Comparison of ENCODE assay signal across 8 cellular contexts in genomic region chr5:77645158-77645994, GRCh38. TPM values are rescaled to one million over a fixed set of nuclear protein-coding genes. Genes with fewer than 3 reads are reported as not detected.
A peak's percentile ranks its signal among the peaks of the same experiment; 100 is the strongest.
DNase-seq lines count a peak whose midpoint lies in the region; ATAC-seq and TF ChIP-seq lines count a peak whose summit lies in the region.

No MANE protein-coding gene starts in this region.

- H3K4me1 ChIP-seq in IMR-90 (ENCODE audit: control insufficient read depth, insufficient read depth, low read length): peaks cover 2% of the 10 kb centered on the region; the same call in 1 of the 2 replicates

- H3K27me3 Mint-ChIP-seq in activated CD8-positive, alpha-beta T cell treated with anti-CD3 and anti-CD28 coated beads, Interleukin-2, amount 10 ng/mL, durations not matched to agents 7 days and 5 days (ENCODE audit: low read depth): peaks cover 74% of the 10 kb centered on the region

- H3K36me3 ChIP-seq in IMR-90 (ENCODE audit: control insufficient read depth, insufficient read depth, low read length): no peaks in the 10 kb centered on the region

- peaks cover 6% of the 10 kb centered on the region; the same call in 1 of the 2 replicates for H4K20me1 ChIP-seq in IMR-90 (ENCODE audit: insufficient read depth, low read length)

- H3K27ac ChIP-seq in IMR-90 (ENCODE audit: insufficient read depth, low read length): no peak overlapping the region

- ATAC-seq in IMR-90 (ENCODE audit: low read depth) (peak; percentile 70), Right ventricle myocardium superior (ENCODE audit: poor library complexity) (peak; percentile 80), GM21825 (IDR thresholded peaks at IDR 0.05; ENCODE audit: unreplicated experiment) (no peak)
- peak; percentile 85 for ATAC-seq in activated CD8-positive, alpha-beta T cell treated with anti-CD3 and anti-CD28 coated beads, Interleukin-2, amount 10 ng/mL, durations not matched to agents 7 days and 5 days

- H3K9me1 ChIP-seq in IMR-90 (ENCODE audit: insufficient read depth, low read length): no peaks in the 10 kb centered on the region

- TF ChIP-seq CTCF in IMR-90 (conservative IDR thresholded peaks at IDR 0.05; ENCODE audit: low read depth, low read length): peak; percentile 47
- peak; percentile 48 for TF ChIP-seq CTCF in retinal pigment epithelial cell (conservative IDR thresholded peaks at IDR 0.05; ENCODE audit: low read depth, low read length)

- no peak overlapping the region for H2AK9ac ChIP-seq in IMR-90 (replicated peaks; ENCODE audit: low read depth, low read length, poor library complexity)

- H3K4me1 Mint-ChIP-seq in activated CD8-positive, alpha-beta T cell treated with anti-CD3 and anti-CD28 coated beads, Interleukin-2, amount 10 ng/mL, durations not matched to agents 7 days and 5 days (ENCODE audit: low read depth): peaks cover 16% of the 10 kb centered on the region

- peak overlapping the region; percentile 25; the same call in 1 of the 2 replicates for H3K4me3 ChIP-seq in IMR-90 (ENCODE audit: insufficient read depth, low read depth, low read length)
- H3K4me3 ChIP-seq in retinal pigment epithelial cell (ENCODE audit: low read length): peak overlapping the region; percentile 23

- 4% methylated on average over 40 of the region's 80 CpGs; no CpG with 5 or more reads in 1 of the 2 experiments for WGBS in IMR-90 (ENCODE audit: extremely low coverage in 2 of 2, insufficient read length in 1 of 2), 2 experiments

- no peak overlapping the region for H2BK5ac ChIP-seq in IMR-90 (ENCODE audit: low read depth, low read length, poor library complexity, severe bottlenecking)

- no peak overlapping the region for H3K27ac Mint-ChIP-seq in activated CD8-positive, alpha-beta T cell treated with anti-CD3 and anti-CD28 coated beads, Interleukin-2, amount 10 ng/mL, durations not matched to agents 7 days and 5 days

- H3K14ac ChIP-seq in IMR-90 (replicated peaks; ENCODE audit: low read depth, low read length): no peak overlapping the region

- TF ChIP-seq POLR2A in IMR-90 (IDR thresholded peaks at IDR 0.05; ENCODE audit: low read depth, low read length): no peak

- no peak overlapping the region for H3K4ac ChIP-seq in IMR-90 (ENCODE audit: low read depth, low read length)

- POLR2A ChIA-PET in IMR-90 (lab: Charles Lee; ENCODE audit: unreplicated experiment): no interaction called here
- POLR2A ChIA-PET in activated CD8-positive, alpha-beta T cell treated with anti-CD3 and anti-CD28 coated beads, Interleukin-2, amount 10 ng/mL, durations not matched to agents 7 days and 5 days (lab: Charles Lee): no interaction called here

- no peak overlapping the region for H3K56ac ChIP-seq in IMR-90 (ENCODE audit: extremely low read depth, insufficient read depth, low read length)

- H4K5ac ChIP-seq in IMR-90 (ENCODE audit: low read depth, low read length): no peak overlapping the region

- H3K4me3 Mint-ChIP-seq in activated CD8-positive, alpha-beta T cell treated with anti-CD3 and anti-CD28 coated beads, Interleukin-2, amount 10 ng/mL, durations not matched to agents 7 days and 5 days: peak overlapping the region; percentile 30

- peak; percentile 41 for TF ChIP-seq RAD21 in IMR-90 (IDR thresholded peaks at IDR 0.05; ENCODE audit: low read length)

- H2BK120ac ChIP-seq in IMR-90 (ENCODE audit: low read depth, low read length): no peak overlapping the region

- DNase-seq in NCI-H524 (lab: John Stamatoyannopoulos, UW) (peak; percentile 22 to 64), NCI-H524 treated with DMSO at 0.1 percent for 48 hours (lab: John Stamatoyannopoulos, UW) (no peak), IMR-90 (no peak), Right ventricle myocardium superior (no peak), retinal pigment epithelial cell (ENCODE audit: low read depth) (no peak), RKO (ENCODE audit: low spot score) (no peak)
- DNase-seq in activated CD8-positive, alpha-beta T cell treated with anti-CD3 and anti-CD28 coated beads, Interleukin-2, amount 10 ng/mL, durations not matched to agents 7 days and 5 days: no peak

- peak overlapping the region; percentile 79 for H3K4me2 ChIP-seq in IMR-90 (ENCODE audit: low read depth, low read length)

- no peaks in the 10 kb centered on the region for H3K9me3 Mint-ChIP-seq in activated CD8-positive, alpha-beta T cell treated with anti-CD3 and anti-CD28 coated beads, Interleukin-2, amount 10 ng/mL, durations not matched to agents 7 days and 5 days (ENCODE audit: insufficient read depth)

- peaks cover 11% of the 10 kb centered on the region; the same call in 1 of the 2 replicates for H3K9me3 ChIP-seq in IMR-90 (ENCODE audit: control insufficient read depth, insufficient read depth, low read length)

- H3K36me3 Mint-ChIP-seq in activated CD8-positive, alpha-beta T cell treated with anti-CD3 and anti-CD28 coated beads, Interleukin-2, amount 10 ng/mL, durations not matched to agents 7 days and 5 days (ENCODE audit: low read depth): peaks cover 5% of the 10 kb centered on the region

- dilution Hi-C loops in IMR-90 (cut with HindIII; ENCODE audit: low sequenced_read_pairs, unreplicated experiment): no loop called here

- no peak overlapping the region for H2AK5ac ChIP-seq in IMR-90 (ENCODE audit: low read depth, low read length)

- H3K27me3 ChIP-seq in IMR-90 (ENCODE audit: control insufficient read depth, insufficient read depth, low read length): peaks cover 88% of the 10 kb centered on the region

- no peak overlapping the region for H2BK15ac ChIP-seq in IMR-90 (ENCODE audit: low read depth, low read length)

- no peak overlapping the region for H4K8ac ChIP-seq in IMR-90 (ENCODE audit: low read depth in 2 of 2, low read length in 2 of 2)

- no peak overlapping the region for H3K9ac ChIP-seq in IMR-90 (ENCODE audit: low read depth, low read length)

- intact Hi-C loops in IMR-90 (cut with micrococcal nuclease) (loop anchor here (10.0 kb wide), 1 partner anchor 359 kb away; no protein-coding TSS in a partner anchor), Right ventricle myocardium superior (cut with DNase I) (loop anchor here (10.0 kb wide), 1 partner anchor 369 kb away; no protein-coding TSS in a partner anchor)

- CTCF ChIA-PET in IMR-90 (lab: Yijun Ruan, JAX): no interaction called here
- CTCF ChIA-PET in activated CD8-positive, alpha-beta T cell treated with anti-CD3 and anti-CD28 coated beads, Interleukin-2, amount 10 ng/mL, durations not matched to agents 7 days and 5 days (lab: Charles Lee): no interaction called here

- H3K79me1 ChIP-seq in IMR-90 (ENCODE audit: low read depth in 1 of 2, low read length in 2 of 2): no peaks in the 10 kb centered on the region

- no peak overlapping the region for H2AFZ ChIP-seq in IMR-90 (replicated peaks; ENCODE audit: low read length, poor library complexity)

- H4K91ac ChIP-seq in IMR-90 (ENCODE audit: insufficient read depth, low read depth, low read length): no peak overlapping the region

- no TSS peak for BruUV-seq in IMR-90 (replicated peaks; lab: Mats Ljungman, UMichigan)

- H2BK20ac ChIP-seq in IMR-90 (ENCODE audit: low read depth, low read length): no peak overlapping the region

- no peak overlapping the region for H3K18ac ChIP-seq in IMR-90 (ENCODE audit: low read depth, low read length)

- peak overlapping the region; percentile 52; the same call in 1 of the 2 replicates for H3K23ac ChIP-seq in IMR-90 (ENCODE audit: low read depth, low read length)

- in situ Hi-C loops in IMR-90 (cut with MboI; ENCODE audit: low sequenced_read_pairs): no loop called here

TF ChIP-seq in IMR-90, 13 proteins besides CTCF, POLR2A, EP300 and RAD21:
- TF ChIP-seq ELK1 (IDR thresholded peaks at IDR 0.05; ENCODE audit: borderline replicate concordance, low read depth, low read length) (no peak), FOS (IDR thresholded peaks at IDR 0.05; ENCODE audit: low read depth, low read length) (no peak), MAFK (IDR thresholded peaks at IDR 0.05; ENCODE audit: low read depth, low read length) (no peak), MXI1 (IDR thresholded peaks at IDR 0.05; ENCODE audit: borderline replicate concordance, low read depth, low read length) (no peak), RFX5 (IDR thresholded peaks at IDR 0.05; ENCODE audit: low read depth, low read length) (no peak), SMC3 (IDR thresholded peaks at IDR 0.05; ENCODE audit: low read depth, low read length) (peak; percentile 39), BHLHE40 (IDR thresholded peaks at IDR 0.05; ENCODE audit: low read depth, low read length) (no peak), CEBPB (IDR thresholded peaks at IDR 0.05; ENCODE audit: low read depth, low read length) (no peak)

RNA-seq across cellular contexts. Expression of gene OTP, which starts 6.9 kb away (rescaled TPM):
- total RNA-seq in IMR-90 (2012; rRNA removed) (not detected in 2 replicates), Right ventricle myocardium superior (not detected)
- polyA plus RNA-seq in IMR-90 (2012; rRNA removed): not detected in 2 replicates
- polyA plus RNA-seq in IMR-90 (2012; cell fraction: cytosol; rRNA removed): not detected in 2 replicates
- polyA plus RNA-seq in IMR-90 (2012; cell fraction: nucleus; rRNA removed; ENCODE audit: low replicate concordance): not detected in 2 replicates
- total RNA-seq in activated CD8-positive, alpha-beta T cell treated with anti-CD3 and anti-CD28 coated beads, Interleukin-2, amount 10 ng/mL, durations not matched to agents 7 days and 5 days: not detected

Comparison
In these comparisons a context has a peak if more than half of its experiments do, and no peak if none do; other contexts are left out.
1. DNase-seq: peak in NCI-H524 (2 of 2); none in NCI-H524 treated with DMSO at 0.1 percent for 48 hours (single experiment), IMR-90 (single experiment), activated CD8-positive, alpha-beta T cell treated with anti-CD3 and anti-CD28 coated beads, Interleukin-2, amount 10 ng/mL, durations not matched to agents 7 days and 5 days (single experiment), Right ventricle myocardium superior (single experiment), retinal pigment epithelial cell (single experiment) and RKO (single experiment).